Comparison of ENCODE assay signal across 10 cellular contexts in the genomic region with DNA sequence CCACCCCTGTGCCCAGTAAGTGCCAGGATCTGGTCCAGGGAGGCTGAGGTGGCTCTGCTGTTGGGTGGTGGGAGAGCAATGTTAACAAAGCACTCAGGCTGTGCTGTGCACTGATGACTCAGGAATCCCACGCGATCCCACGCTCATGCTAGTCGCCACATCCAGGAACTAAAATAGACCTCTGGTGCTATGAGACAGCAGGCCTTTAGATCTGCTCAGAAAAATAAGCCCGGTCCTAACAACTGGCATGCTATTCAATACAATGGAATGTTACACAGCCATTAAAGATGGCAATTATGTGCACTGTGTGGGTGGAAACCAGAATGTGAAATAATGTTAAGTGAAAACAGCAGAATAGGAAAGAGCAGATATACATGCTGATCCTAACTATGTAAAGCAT. TPM values are rescaled to one million over a fixed set of nuclear protein-coding genes. Genes with fewer than 3 reads are reported as not detected.
DNase-seq lines count a peak whose midpoint lies in the region; ATAC-seq, FAIRE-seq and TF ChIP-seq lines count a peak whose summit lies in the region.
"Had no signal": no experiment of that assay in that cellular context is flagged by ENCODE, and none has a peak within 500 bp of the region (broad histone marks: within the 10 kb centered on the region; RNA-seq: fewer than 3 reads in every experiment).

No MANE protein-coding gene starts in this region.

- ATAC-seq in mucosa of descending colon (peak; percentile 44), HG03378 (IDR thresholded peaks at IDR 0.05; ENCODE audit: unreplicated experiment) (no peak), HG02973 (IDR thresholded peaks at IDR 0.05; ENCODE audit: unreplicated experiment) (no peak)

- no peak for FAIRE-seq in kidney (lab: Jason Lieb, UNC)

- H3K9me3 ChIP-seq in mucosa of descending colon (no peaks in the 10 kb centered on the region), kidney (ENCODE audit: control insufficient read depth in 1 of 2, low read length in 2 of 2) (no peaks in the 10 kb centered on the region)

- TF ChIP-seq CTCF in AG09319 (IDR thresholded peaks at IDR 0.05; ENCODE audit: low read depth, low read length), result no peak
- no peak for TF ChIP-seq CTCF in mucosa of descending colon (IDR thresholded peaks at IDR 0.05)
- no peak for TF ChIP-seq CTCF in kidney (IDR thresholded peaks at IDR 0.05; ENCODE audit: borderline replicate concordance, extremely low read depth, insufficient read depth)

- H3K4me1 ChIP-seq in mucosa of descending colon (ENCODE audit: low read depth), result no peaks in the 10 kb centered on the region
- no peaks in the 10 kb centered on the region for H3K4me1 ChIP-seq in kidney (ENCODE audit: control insufficient read depth in 1 of 2, insufficient read depth in 1 of 2, low read depth in 1 of 2, low read length in 2 of 2)

- H3K9ac ChIP-seq in kidney (ENCODE audit: low read length in 2 of 2), result no peak overlapping the region

- H3K4me3 ChIP-seq in mucosa of descending colon (no peak overlapping the region), kidney (ENCODE audit: low read length in 2 of 2) (no peak overlapping the region)

- DNase-seq in AG09319 (ENCODE audit: extremely low read depth, low read depth), result peak; percentile 18
- peak; percentile 33 for DNase-seq in HS-5 (ENCODE audit: low read depth)
- peak; percentile 68 for DNase-seq in astrocyte of the hippocampus (ENCODE audit: low read depth, low spot score)
- no peak for DNase-seq in mucosa of descending colon
- no peak for DNase-seq in kidney
- DNase-seq in NCI-H2081 (lab: John Stamatoyannopoulos, UW), result no peak
- DNase-seq: midbrain, NCI-H1694 had no signal

- no peaks in the 10 kb centered on the region for H3K36me3 ChIP-seq in mucosa of descending colon (ENCODE audit: low read depth)
- no peaks in the 10 kb centered on the region for H3K36me3 ChIP-seq in kidney (ENCODE audit: control insufficient read depth in 1 of 2, insufficient read depth in 2 of 2, low read length in 2 of 2)

- intact Hi-C loops in mucosa of descending colon (cut with DNase I, micrococcal nuclease), result no loop called here
- intact Hi-C loops in kidney (cut with DNase I), result no loop called here

- no peak overlapping the region for H3K27ac ChIP-seq in kidney (ENCODE audit: low read depth in 2 of 2, low read length in 2 of 2)

RNA-seq across cellular contexts. Expression of gene ARL13A, which starts 26.0 kb away (rescaled TPM):
- total RNA-seq in mucosa of descending colon (not detected), kidney (not detected)
- polyA plus RNA-seq in kidney (ENCODE audit: insufficient read depth, low read depth, low replicate concordance), result not detected

RNA-seq across cellular contexts. Expression of gene TRMT2B, which starts 56.4 kb away (rescaled TPM):
- total RNA-seq in mucosa of descending colon (10 to 100 TPM; 21.9 to 29.4 (median 26.7) TPM), kidney (24.8 TPM)
- polyA plus RNA-seq in kidney (ENCODE audit: insufficient read depth, low read depth, low replicate concordance), result 8.6 TPM

Comparison
In these comparisons a context has a peak if more than half of its experiments do, and no peak if none do; other contexts are left out.
1. DNase-seq: peak in AG09319 (single experiment), HS-5 (single experiment) and astrocyte of the hippocampus (single experiment); none in mucosa of descending colon (0 of 3), kidney (single experiment) and NCI-H2081 (0 of 2).